In genomic region chr17:5527647-5528250, GRCh38 we compare ENCODE assay signal across 15 cellular contexts. TPM values are rescaled to one million over a fixed set of nuclear protein-coding genes. Genes with fewer than 3 reads are reported as not detected.
DNase-seq lines count a peak whose midpoint lies in the region; ATAC-seq and TF ChIP-seq lines count a peak whose summit lies in the region.
"Had no signal": no experiment of that assay in that cellular context is flagged by ENCODE, and none has a peak within 500 bp of the region (broad histone marks: within the 10 kb centered on the region; RNA-seq: fewer than 3 reads in every experiment).

No MANE protein-coding gene starts in this region.

- H3K9me3 ChIP-seq in GM23248 (ENCODE audit: low read depth) (no peaks in the 10 kb centered on the region), T-helper 17 cell (ENCODE audit: control insufficient read depth, low read length, poor library complexity, severe bottlenecking) (no peaks in the 10 kb centered on the region), left ventricle myocardium inferior (replicated peaks) (no peaks in the 10 kb centered on the region)
- H3K9me3 ChIP-seq: BE2C had no signal

- H3K27ac Mint-ChIP-seq in T-helper 17 cell: peak overlapping the region; percentile 41

- ATAC-seq in T-helper 17 cell: no peak
- no peak for ATAC-seq in sciatic nerve
- ATAC-seq in GM21360 (IDR thresholded peaks at IDR 0.05; ENCODE audit: unreplicated experiment): no peak

- peak overlapping the region; percentile 54 for H3K4me2 ChIP-seq in GM23248 (ENCODE audit: unreplicated experiment)

- H3K4me3 ChIP-seq in GM23248 (no peak overlapping the region), left ventricle myocardium inferior (no peak overlapping the region), foreskin fibroblast (ENCODE audit: low read depth in 1 of 2, low read length in 2 of 2) (no peak overlapping the region)

- H3K36me3 ChIP-seq in GM23248 (ENCODE audit: low read depth) (peaks cover 51% of the 10 kb centered on the region), left ventricle myocardium inferior (peaks cover 55% of the 10 kb centered on the region)
- H3K36me3 ChIP-seq: BE2C had no signal

- H3K27me3 Mint-ChIP-seq in T-helper 17 cell: no peaks in the 10 kb centered on the region

- peak overlapping the region; percentile 95 for H3K27ac ChIP-seq in GM23248
- peak overlapping the region; percentile 59 for H3K27ac ChIP-seq in left ventricle myocardium inferior (replicated peaks)

- in situ Hi-C loops in GM23248 (cut with MboI): no loop called here

- no peaks in the 10 kb centered on the region for H4K20me1 ChIP-seq in GM23248 (ENCODE audit: insufficient read depth)

- DNase-seq in GM23248: no peak
- DNase-seq in T-helper 17 cell: no peak
- DNase-seq in left ventricle myocardium inferior: no peak
- DNase-seq in sciatic nerve (ENCODE audit: low spot score): peak; percentile 42
- no peak for DNase-seq in stimulated activated CD4-positive, alpha-beta T cell treated with anti-CD3 and anti-CD28 coated beads, Interleukin-1b, Interleukin-23, amount 100 ng/mL, for 48 hours
- no peak for DNase-seq in foreskin fibroblast
- DNase-seq in NCI-H345 (lab: John Stamatoyannopoulos, UW): no peak
- DNase-seq: BE2C; DMS79 treated with DMSO at 0.1 percent for 48 hours; effector CD4-positive, alpha-beta T cell; KBM-7; NCI-H1694 treated with DMSO at 0.1 percent for 48 hours; SHP77; stimulated activated CD8-positive, alpha-beta memory T cell treated with anti-CD3 and anti-CD28 coated beads, Interleukin-4, amount 100 ng/mL, for 48 hours had no signal

- intact Hi-C loops in left ventricle myocardium inferior (cut with micrococcal nuclease) (no loop called here), sciatic nerve (cut with DNase I) (no loop called here)

- 94 to 95% methylated on average over 8 of the region's 8 CpGs for WGBS in GM23248 (ENCODE audit: low coverage in 1 of 2, low lambda C conversion rate in 2 of 2, missing lambda C conversion rate in 2 of 2), 2 experiments

- H3K4me1 Mint-ChIP-seq in T-helper 17 cell: peaks cover 7% of the 10 kb centered on the region

- H3K27me3 ChIP-seq in GM23248 (replicated peaks; ENCODE audit: insufficient read depth): no peaks in the 10 kb centered on the region
- H3K27me3 ChIP-seq in left ventricle myocardium inferior (ENCODE audit: low read depth): no peaks in the 10 kb centered on the region
- H3K27me3 ChIP-seq: BE2C had no signal

- no peak overlapping the region for H2AFZ ChIP-seq in GM23248

- H3K4me3 Mint-ChIP-seq in T-helper 17 cell: no peak overlapping the region

- peaks cover 10% of the 10 kb centered on the region for H3K36me3 Mint-ChIP-seq in T-helper 17 cell (ENCODE audit: low read depth)

- H3K9me2 ChIP-seq in GM23248 (ENCODE audit: insufficient read depth): no peaks in the 10 kb centered on the region

- no peaks in the 10 kb centered on the region for H3K79me2 ChIP-seq in GM23248 (ENCODE audit: insufficient read depth)

- H3K9ac ChIP-seq in GM23248: peak overlapping the region; percentile 78

- peaks cover 38% of the 10 kb centered on the region for H3F3A ChIP-seq in GM23248 (ENCODE audit: insufficient read depth)

- H3K4me1 ChIP-seq in GM23248 (ENCODE audit: insufficient read depth): peaks cover 16% of the 10 kb centered on the region
- H3K4me1 ChIP-seq in left ventricle myocardium inferior: peaks cover 11% of the 10 kb centered on the region

- no peak for TF ChIP-seq CTCF in left ventricle myocardium inferior (IDR thresholded peaks at IDR 0.05; ENCODE audit: borderline replicate concordance)
- TF ChIP-seq CTCF in foreskin fibroblast (IDR thresholded peaks at IDR 0.05; ENCODE audit: low read depth, low read length): no peak

RNA-seq across cellular contexts. Expression of gene MIS12, which starts 41.4 kb away (rescaled TPM):
- 13.4 and 20.2 TPM in 2 replicates for total RNA-seq in GM23248 (2014; rRNA removed; shearing (Covaris generic))
- 10.5 and 12.9 TPM in 2 replicates for polyA plus RNA-seq in GM23248 (2016; fragmentation: Nextera tagmentation; extraction: Ambion mirVana)
- 10 to 100 TPM; 19.2 to 31.0 TPM for total RNA-seq in T-helper 17 cell
- 10.1 TPM for total RNA-seq in left ventricle myocardium inferior
- total RNA-seq in sciatic nerve: 15.0 TPM

RNA-seq across cellular contexts. Expression of gene DERL2, which starts 41.8 kb away (rescaled TPM):
- total RNA-seq in GM23248 (2014; rRNA removed; shearing (Covaris generic)): 38.6 and 70.7 TPM in 2 replicates
- polyA plus RNA-seq in GM23248 (2016; fragmentation: Nextera tagmentation; extraction: Ambion mirVana): 159 and 160 TPM in 2 replicates
- total RNA-seq in T-helper 17 cell (10 to 100 TPM; 66.3 to 78.0 TPM), left ventricle myocardium inferior (32.5 TPM), sciatic nerve (55.1 TPM)

RNA-seq across cellular contexts. Expression of gene NLRP1, which starts 56.6 kb away (rescaled TPM):
- total RNA-seq in GM23248 (2014; rRNA removed; shearing (Covaris generic)): 33.4 and 36.0 TPM in 2 replicates
- polyA plus RNA-seq in GM23248 (2016; fragmentation: Nextera tagmentation; extraction: Ambion mirVana): 16.8 and 17.5 TPM in 2 replicates
- total RNA-seq in T-helper 17 cell: 100 to 1,000 TPM; 190 to 200 TPM
- 8.3 TPM for total RNA-seq in left ventricle myocardium inferior
- 51.4 TPM for total RNA-seq in sciatic nerve

RNA-seq across cellular contexts. Expression of gene DHX33, which starts 59.0 kb away (rescaled TPM):
- total RNA-seq in GM23248 (2014; rRNA removed; shearing (Covaris generic)): 4.4 and 6.3 TPM in 2 replicates
- polyA plus RNA-seq in GM23248 (2016; fragmentation: Nextera tagmentation; extraction: Ambion mirVana): 2.2 and 3.0 TPM in 2 replicates
- total RNA-seq in T-helper 17 cell: 1 to 10 TPM; 7.5 to 9.0 TPM
- total RNA-seq in left ventricle myocardium inferior: 4.5 TPM
- total RNA-seq in sciatic nerve: 11.1 TPM
